27 cellular contexts compared by ENCODE assay signal in the genomic region with DNA sequence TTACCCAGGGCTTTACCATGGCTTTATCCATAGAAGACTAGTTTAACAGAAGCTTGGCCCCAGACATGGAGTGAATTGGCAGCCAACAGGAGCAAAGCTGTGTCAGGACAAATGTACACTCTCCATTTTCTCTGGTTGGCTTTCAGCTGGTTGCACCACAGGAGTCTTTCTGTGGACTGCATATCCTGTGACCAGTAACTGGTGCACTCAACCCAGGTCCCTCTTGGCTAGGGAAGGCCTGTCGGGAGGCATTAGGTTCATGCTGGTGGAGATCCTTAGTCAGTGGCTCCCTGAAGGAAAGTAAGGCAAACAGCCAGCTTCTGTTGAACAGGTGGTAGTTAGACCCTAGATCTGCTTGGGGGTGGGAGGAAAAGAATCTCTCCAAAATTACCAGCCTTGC.
DNase-seq lines count a peak whose midpoint lies in the region; ATAC-seq and TF ChIP-seq lines count a peak whose summit lies in the region.
"Had no signal": no experiment of that assay in that cellular context is flagged by ENCODE, and none has a peak within 500 bp of the region (broad histone marks: within the 10 kb centered on the region; RNA-seq: fewer than 3 reads in every experiment).

No MANE protein-coding gene starts in this region.

- no peaks in the 10 kb centered on the region for H3K27me3 Mint-ChIP-seq in H9 (ENCODE audit: low read depth)
- no peaks in the 10 kb centered on the region for H3K27me3 Mint-ChIP-seq in mesothelial cell of epicardium (ENCODE audit: low read depth)

- H3K56ac ChIP-seq in H9 (ENCODE audit: insufficient read length, low read depth, low read length), result no peak overlapping the region

- no peak overlapping the region for H4K91ac ChIP-seq in H9 (ENCODE audit: insufficient read length, low read depth, low read length)

- TF ChIP-seq CTCF in DND-41 (IDR thresholded peaks at IDR 0.05; ENCODE audit: borderline replicate concordance, extremely low read depth, low read length, poor library complexity, severe bottlenecking) (no peak), H9 (conservative IDR thresholded peaks at IDR 0.05) (no peak), mesothelial cell of epicardium (IDR thresholded peaks at IDR 0.05; ENCODE audit: unreplicated experiment) (no peak), GM10248 (IDR thresholded peaks at IDR 0.05; ENCODE audit: control extremely low read depth, extremely low read depth, low read depth, missing control alignments) (no peak)

- no peaks in the 10 kb centered on the region for H3K36me3 ChIP-seq in DND-41 (ENCODE audit: insufficient read depth, low read length)
- H3K36me3 ChIP-seq: esophagus squamous epithelium, left lung, vagina had no signal

- in situ Hi-C loops in SK-MEL-5 (cut with HindIII; ENCODE audit: low pct_unique_long_range_greater_than_20kb, low sequenced_read_pairs), result no loop called here

- no peaks in the 10 kb centered on the region for H3K23me2 ChIP-seq in H9 (ENCODE audit: insufficient read length, low read depth, low read length, poor library complexity, severe bottlenecking)

- H3K36me3 Mint-ChIP-seq in H9 (ENCODE audit: insufficient read depth in 1 of 3, low read depth in 3 of 3), result no peaks in the 10 kb centered on the region
- no peaks in the 10 kb centered on the region for H3K36me3 Mint-ChIP-seq in mesothelial cell of epicardium
- H3K36me3 Mint-ChIP-seq: activated naive CD4-positive, alpha-beta T cell treated with anti-CD3 and anti-CD28 coated beads, Interleukin-2, amount 50 U/mL, for 72 hours; naive thymus-derived CD4-positive, alpha-beta T cell had no signal

- H4K8ac ChIP-seq in H9 (replicated peaks; ENCODE audit: insufficient read length, low read depth, low read length), result no peak overlapping the region

- no peak overlapping the region for H2BK12ac ChIP-seq in H9 (ENCODE audit: insufficient read length, low read depth, low read length)

- H3K4me1 ChIP-seq in DND-41 (ENCODE audit: insufficient read depth, low read length) (peaks cover 14% of the 10 kb centered on the region), H9 (ENCODE audit: insufficient read depth, low read length) (no peaks in the 10 kb centered on the region; the same call in 1 of the 2 replicates)
- H3K4me1 ChIP-seq: A549, esophagus squamous epithelium, left lung, psoas muscle, testis, vagina had no signal

- H3K4me2 ChIP-seq in DND-41 (ENCODE audit: insufficient read depth, low read length) (no peak overlapping the region), H9 (ENCODE audit: insufficient read depth, insufficient read length, low read length) (no peak overlapping the region)
- H3K4me2 ChIP-seq: A549 had no signal

- H3K27me3 ChIP-seq in DND-41 (ENCODE audit: insufficient read depth, low read length, poor library complexity), result no peaks in the 10 kb centered on the region
- no peaks in the 10 kb centered on the region for H3K27me3 ChIP-seq in H9 (ENCODE audit: insufficient read depth, low read length)
- H3K27me3 ChIP-seq: esophagus squamous epithelium, left lung, testis, vagina had no signal

- no peaks in the 10 kb centered on the region for H3K79me2 ChIP-seq in DND-41 (ENCODE audit: insufficient read depth, low read length)
- no peaks in the 10 kb centered on the region for H3K79me2 ChIP-seq in H9 (ENCODE audit: insufficient read depth, low read length)

- no peak for DNase-seq in DND-41
- DNase-seq in H9, result peak; percentile 26
- peak; percentile 27 for DNase-seq in SK-MEL-5 (ENCODE audit: low read depth, low spot score)
- DNase-seq in iPS-NIHi11 (ENCODE audit: low spot score), result peak; percentile 36
- no peak for DNase-seq in mesothelial cell of epicardium (ENCODE audit: low spot score in 2 of 2, unreplicated experiment in 2 of 2)
- DNase-seq in GM10248 (ENCODE audit: extremely low spot score), result no peak
- DNase-seq: activated T-cell treated with anti-CD3 and anti-CD28 coated beads for 4 hours; CD4-positive, alpha-beta T cell; cortex of kidney; effector memory CD8-positive, alpha-beta T cell; esophagus squamous epithelium; left lung; midbrain; naive thymus-derived CD4-positive, alpha-beta T cell; occipital lobe; psoas muscle; stimulated activated naive CD4-positive, alpha-beta T cell; testis had no signal

- no peak overlapping the region for H4K5ac ChIP-seq in H9 (ENCODE audit: insufficient read length, low read depth, low read length)

- POLR2A ChIA-PET in GM10248 (lab: Yijun Ruan, JAX), result no interaction called here

- no peak overlapping the region for H3T11ph ChIP-seq in H9 (ENCODE audit: low read length)

- H4K20me1 ChIP-seq in DND-41 (ENCODE audit: insufficient read depth, low read length), result no peaks in the 10 kb centered on the region
- no peaks in the 10 kb centered on the region for H4K20me1 ChIP-seq in H9 (ENCODE audit: control insufficient read depth, insufficient read depth, insufficient read length)

- H3K18ac ChIP-seq in H9 (ENCODE audit: insufficient read length, low read depth, low read length), result no peak overlapping the region

- H2AK5ac ChIP-seq in H9 (ENCODE audit: insufficient read length, low read length), result no peak overlapping the region

- H3K23ac ChIP-seq in H9 (ENCODE audit: insufficient read length, low read depth, low read length), result no peak overlapping the region

- H3K9me3 ChIP-seq in DND-41 (ENCODE audit: insufficient read depth, low read length, severe bottlenecking), result no peaks in the 10 kb centered on the region
- H3K9me3 ChIP-seq in H9 (ENCODE audit: control insufficient read depth, low read depth, low read length), result no peaks in the 10 kb centered on the region
- H3K9me3 ChIP-seq: A549, esophagus squamous epithelium, left lung, psoas muscle, testis, vagina had no signal

- no peaks in the 10 kb centered on the region for H3K79me1 ChIP-seq in H9 (ENCODE audit: insufficient read depth, low read depth, low read length, poor library complexity, severe bottlenecking)

- no CpG with 5 or more reads among the region's 1 CpG for WGBS in H9 (ENCODE audit: extremely low coverage, insufficient read length, low lambda C conversion rate)

- H2BK5ac ChIP-seq in H9 (ENCODE audit: insufficient read length, low read length), result no peak overlapping the region

- H3K27ac Mint-ChIP-seq in H9, result 0 out of 7 replicates have a peak overlapping the region, but pooled peaks of 1 of the 3 experiments have one; percentile 53
- H3K27ac Mint-ChIP-seq in mesothelial cell of epicardium, result no peak overlapping the region
- H3K27ac Mint-ChIP-seq: activated CD4-positive, alpha-beta T cell treated with anti-CD3 and anti-CD28 coated beads for 36 hours; activated CD8-positive, alpha-beta T cell treated with anti-CD3 and anti-CD28 coated beads, Interleukin-2, amount 10 ng/mL, durations not matched to agents 7 days and 5 days; activated naive CD4-positive, alpha-beta T cell treated with anti-CD3 and anti-CD28 coated beads, Interleukin-2, amount 50 U/mL, for 72 hours; CD4-positive, alpha-beta T cell; effector memory CD8-positive, alpha-beta T cell; naive thymus-derived CD4-positive, alpha-beta T cell had no signal

- CTCF ChIA-PET in GM10248 (lab: Yijun Ruan, JAX), result no interaction called here

- H2BK20ac ChIP-seq in H9 (ENCODE audit: low read depth, low read length, poor library complexity, severe bottlenecking), result no peak overlapping the region

- H2BK15ac ChIP-seq in H9 (ENCODE audit: low read depth, low read length), result no peak overlapping the region

- H3K4me3 ChIP-seq in DND-41 (ENCODE audit: low read depth in 1 of 2, low read length in 2 of 2), result no peak overlapping the region
- H3K4me3 ChIP-seq: A549, esophagus squamous epithelium, left lung, psoas muscle, SK-N-MC, testis, vagina had no signal

- no peak overlapping the region for H2BK120ac ChIP-seq in H9 (ENCODE audit: low read depth, low read length, poor library complexity, severe bottlenecking)

- no peak overlapping the region for H3K14ac ChIP-seq in H9 (ENCODE audit: insufficient read depth, low read length)

- H3K9ac ChIP-seq in DND-41 (ENCODE audit: low read depth, low read length) (no peak overlapping the region; the same call in 1 of the 2 replicates), H9 (ENCODE audit: extremely low read depth, insufficient read length, low read length) (no peak overlapping the region)

- H3K4ac ChIP-seq in H9 (ENCODE audit: low read depth, low read length), result no peak overlapping the region

- H3K9me3 Mint-ChIP-seq in H9 (no peaks in the 10 kb centered on the region), mesothelial cell of epicardium (no peaks in the 10 kb centered on the region)
- H3K9me3 Mint-ChIP-seq: activated naive CD4-positive, alpha-beta T cell treated with anti-CD3 and anti-CD28 coated beads, Interleukin-2, amount 50 U/mL, for 72 hours; CD4-positive, alpha-beta T cell; effector memory CD8-positive, alpha-beta T cell had no signal

- no peak overlapping the region for H3K4me3 Mint-ChIP-seq in H9
- no peak overlapping the region for H3K4me3 Mint-ChIP-seq in mesothelial cell of epicardium
- H3K4me3 Mint-ChIP-seq: activated CD4-positive, alpha-beta T cell treated with anti-CD3 and anti-CD28 coated beads for 36 hours; activated CD8-positive, alpha-beta T cell treated with anti-CD3 and anti-CD28 coated beads, Interleukin-2, amount 10 ng/mL, durations not matched to agents 7 days and 5 days; CD4-positive, alpha-beta T cell; effector memory CD8-positive, alpha-beta T cell; naive thymus-derived CD4-positive, alpha-beta T cell had no signal

- H3K27ac ChIP-seq in DND-41 (ENCODE audit: low read length), result peak overlapping the region; percentile 56
- H3K27ac ChIP-seq in H9 (ENCODE audit: insufficient read length, low read depth, low read length), result no peak overlapping the region
- H3K27ac ChIP-seq: A549, esophagus squamous epithelium, left lung, psoas muscle, RWPE1, SK-N-MC, testis, vagina had no signal

- H2AFZ ChIP-seq in DND-41 (ENCODE audit: low read depth, low read length) (peak overlapping the region; percentile 45), H9 (ENCODE audit: low read length) (no peak overlapping the region)

- H3K4me1 Mint-ChIP-seq in H9, result peaks cover 16% of the 10 kb centered on the region in 2 experiments
- peaks cover 8% of the 10 kb centered on the region for H3K4me1 Mint-ChIP-seq in mesothelial cell of epicardium
- H3K4me1 Mint-ChIP-seq: activated CD4-positive, alpha-beta T cell treated with anti-CD3 and anti-CD28 coated beads for 36 hours; naive thymus-derived CD4-positive, alpha-beta T cell had no signal

- ATAC-seq in DND-41 (ENCODE audit: insufficient read depth, low read depth) (0 out of 3 replicates have a peak, but pooled peaks have one; percentile 19), HG02610 (IDR thresholded peaks at IDR 0.05; ENCODE audit: unreplicated experiment) (no peak), HG03460 (IDR thresholded peaks at IDR 0.05; ENCODE audit: unreplicated experiment) (no peak)
- ATAC-seq: activated CD4-positive, alpha-beta T cell treated with anti-CD3 and anti-CD28 coated beads for 36 hours; activated CD8-positive, alpha-beta T cell treated with anti-CD3 and anti-CD28 coated beads, Interleukin-2, amount 10 ng/mL, durations not matched to agents 7 days and 5 days; activated naive CD4-positive, alpha-beta T cell treated with anti-CD3 and anti-CD28 coated beads, Interleukin-2, amount 50 U/mL, for 72 hours; effector memory CD8-positive, alpha-beta T cell; naive thymus-derived CD4-positive, alpha-beta T cell; psoas muscle had no signal

Comparison
In these comparisons a context has a peak if more than half of its experiments do, and no peak if none do; other contexts are left out.
1. DNase-seq: peak in H9 (single experiment), SK-MEL-5 (single experiment) and iPS-NIHi11 (single experiment); none in DND-41 (single experiment), mesothelial cell of epicardium (0 of 2) and GM10248 (single experiment).